Comparison of ENCODE assay signal across 15 cellular contexts in genomic region chr3:23495507-23495906, GRCh38.
DNase-seq lines count a peak whose midpoint lies in the region; ATAC-seq and TF ChIP-seq lines count a peak whose summit lies in the region.
"Had no signal": no experiment of that assay in that cellular context is flagged by ENCODE, and none has a peak within 500 bp of the region (broad histone marks: within the 10 kb centered on the region; RNA-seq: fewer than 3 reads in every experiment).

No MANE protein-coding gene starts in this region.

- intact Hi-C loops in uterus (cut with DNase I; ENCODE audit: low total_unique reads): no loop called here

- WGBS in lung, 2 donors: 100% methylated on average over 1 of the region's 1 CpG

- TF ChIP-seq CTCF in choroid plexus epithelial cell (conservative IDR thresholded peaks at IDR 0.05; ENCODE audit: low read depth, low read length) (no peak), lung (IDR thresholded peaks at IDR 0.05; ENCODE audit: control extremely low read depth, extremely low read depth) (no peak), uterus (IDR thresholded peaks at IDR 0.05) (no peak)

- no peak overlapping the region for H3K4me3 ChIP-seq in MG63
- no peak overlapping the region for H3K4me3 ChIP-seq in choroid plexus epithelial cell (ENCODE audit: low read depth, low read length)
- H3K4me3 ChIP-seq in lung: no peak overlapping the region
- no peak overlapping the region for H3K4me3 ChIP-seq in uterus
- H3K4me3 ChIP-seq: vagina had no signal

- no peaks in the 10 kb centered on the region for H3K27me3 ChIP-seq in MG63
- H3K27me3 ChIP-seq in lung (ENCODE audit: control insufficient read depth, insufficient read depth): no peaks in the 10 kb centered on the region
- H3K27me3 ChIP-seq in uterus: no peaks in the 10 kb centered on the region
- H3K27me3 ChIP-seq: vagina had no signal

- DNase-seq in AG20443 (ENCODE audit: low spot score): peak; percentile 17
- DNase-seq in MG63: peak; percentile 20
- DNase-seq in choroid plexus epithelial cell (ENCODE audit: low read depth): peak; percentile 17
- DNase-seq in lung (ENCODE audit: low spot score): no peak
- DNase-seq in NCI-H2196 (lab: John Stamatoyannopoulos, UW; ENCODE audit: unreplicated experiment): no peak
- DNase-seq in uterus: no peak
- DNase-seq: DMS79 treated with DMSO at 0.1 percent for 48 hours; glutamatergic neuron; NCI-H1048; NCI-H69; nucleus accumbens; stimulated activated CD4-positive, alpha-beta T cell treated with anti-CD3 and anti-CD28 coated beads, Interleukin-1b, Interleukin-23, amount 100 ng/mL, for 48 hours had no signal

- TF ChIP-seq POLR2A in uterus (IDR thresholded peaks at IDR 0.05): no peak

- H3K4me1 ChIP-seq in lung (ENCODE audit: control insufficient read depth in 2 of 2, insufficient read depth in 2 of 2, low read length in 2 of 2) (peaks cover 0 to 14% of the 10 kb centered on the region in 2 donors), uterus (no peaks in the 10 kb centered on the region)

- H3K36me3 ChIP-seq in MG63 (no peaks in the 10 kb centered on the region), lung (ENCODE audit: control insufficient read depth in 2 of 2, insufficient read depth in 2 of 2, low read length in 2 of 2) (no peaks in the 10 kb centered on the region), uterus (no peaks in the 10 kb centered on the region)
- H3K36me3 ChIP-seq: vagina had no signal

- ATAC-seq in lung (ENCODE audit: insufficient read depth, low FRiP score) (peak; percentile 24), HG02840 (IDR thresholded peaks at IDR 0.05; ENCODE audit: low FRiP score, unreplicated experiment) (no peak), GM19351 (IDR thresholded peaks at IDR 0.05; ENCODE audit: unreplicated experiment) (no peak)

- peak overlapping the region in 1 of 2 donors; percentile 92 for H3K27ac ChIP-seq in lung (ENCODE audit: low read depth in 1 of 2, low read length in 1 of 2)
- no peak overlapping the region for H3K27ac ChIP-seq in uterus
- H3K27ac ChIP-seq: vagina had no signal

- no peaks in the 10 kb centered on the region for H3K9me3 ChIP-seq in MG63
- H3K9me3 ChIP-seq in lung (ENCODE audit: control insufficient read depth in 2 of 2, insufficient read depth in 1 of 2, low read length in 1 of 2): no peaks in the 10 kb centered on the region
- H3K9me3 ChIP-seq in uterus: no peaks in the 10 kb centered on the region
- H3K9me3 ChIP-seq: vagina had no signal

Comparison
In these comparisons a context has a peak if more than half of its experiments do, and no peak if none do; other contexts are left out.
1. DNase-seq: peak in AG20443 (single experiment), MG63 (single experiment) and choroid plexus epithelial cell (single experiment); none in lung (single experiment), NCI-H2196 (single experiment) and uterus (0 of 2).